11 cellular contexts compared by ENCODE assay signal in genomic region chr19:49362926-49363264, GRCh38. TPM values are rescaled to one million over a fixed set of nuclear protein-coding genes. Genes with fewer than 3 reads are reported as not detected.
DNase-seq lines count a peak whose midpoint lies in the region; ATAC-seq and TF ChIP-seq lines count a peak whose summit lies in the region.
"Had no signal": no experiment of that assay in that cellular context is flagged by ENCODE, and none has a peak within 500 bp of the region (broad histone marks: within the 10 kb centered on the region; RNA-seq: fewer than 3 reads in every experiment).

No MANE protein-coding gene starts in this region.

- H3K9me3 ChIP-seq in iPS-20b (ENCODE audit: insufficient read depth, low read depth, low read length) (no peaks in the 10 kb centered on the region), thoracic aorta (no peaks in the 10 kb centered on the region)

- H3K27ac ChIP-seq in iPS-20b (ENCODE audit: low read length) (peak overlapping the region; percentile 10), thoracic aorta (peak overlapping the region; percentile 88 to 89)
- H3K27ac ChIP-seq: VCaP had no signal

- H3K4me3 ChIP-seq in iPS-20b (ENCODE audit: low read length) (peak overlapping the region; percentile 91), thoracic aorta (peak overlapping the region; percentile 86)

- H3K9ac ChIP-seq in iPS-20b (ENCODE audit: low read depth, low read length), result peak overlapping the region; percentile 97; the same call in 1 of the 2 replicates

- no peaks in the 10 kb centered on the region for H3K27me3 ChIP-seq in iPS-20b (ENCODE audit: insufficient read depth, low read length)
- no peaks in the 10 kb centered on the region for H3K27me3 ChIP-seq in thoracic aorta (replicated peaks; ENCODE audit: insufficient read depth)

- H3K4me1 ChIP-seq in iPS-20b (ENCODE audit: insufficient read depth, low read length) (peaks cover 7% of the 10 kb centered on the region; the same call in 1 of the 2 replicates), thoracic aorta (ENCODE audit: control insufficient read depth in 1 of 2, low read depth in 2 of 2) (peaks cover 4 to 6% of the 10 kb centered on the region in 2 donors)

- DNase-seq in DMS 273 (lab: John Stamatoyannopoulos, UW; ENCODE audit: unreplicated experiment), result peak; percentile 82
- DNase-seq in DMS 273 treated with DMSO at 0.1 percent for 48 hours (lab: John Stamatoyannopoulos, UW), result no peak
- peak; percentile 24 for DNase-seq in amniotic epithelial cell (ENCODE audit: low read depth)
- DNase-seq in thoracic aorta (ENCODE audit: low spot score), result no peak
- no peak for DNase-seq in iPS-NIHi11 (ENCODE audit: low spot score)
- no peak for DNase-seq in activated CD8-positive, alpha-beta memory T cell treated with anti-CD3 and anti-CD28 coated beads, Interleukin-2, amount 50 U/mL, for 48 hours
- no peak for DNase-seq in NCI-H510A (lab: John Stamatoyannopoulos, UW)

- H3K36me3 ChIP-seq in iPS-20b (ENCODE audit: insufficient read depth, low read depth, low read length) (peaks cover 18% of the 10 kb centered on the region), thoracic aorta (peaks cover 6% of the 10 kb centered on the region)

- TF ChIP-seq CTCF in thoracic aorta (IDR thresholded peaks at IDR 0.05), result no peak

- ATAC-seq in thoracic aorta (ENCODE audit: insufficient number of reproducible peaks, low FRiP score, low read depth), result peak; percentile 14

RNA-seq across cellular contexts. Expression of gene TEAD2, which starts 0.7 kb away (rescaled TPM):
- 10 to 100 TPM; 26.4 to 41.3 TPM for total RNA-seq in thoracic aorta

RNA-seq across cellular contexts. Expression of gene DKKL1, which starts 0.8 kb away (rescaled TPM):
- total RNA-seq in thoracic aorta, result under 1 TPM in 1 of 2 donors, not detected in 1; 0.95 TPM
- total RNA-seq: temporal lobe had no signal

RNA-seq across cellular contexts. Expression of gene KASH5, which starts 25.2 kb away (rescaled TPM):
- total RNA-seq in thoracic aorta, result not detected
- total RNA-seq: A172, temporal lobe had no signal

RNA-seq across cellular contexts. Expression of gene CD37, which starts 27.7 kb away (rescaled TPM):
- total RNA-seq in thoracic aorta, result 10 to 100 TPM; 29.8 to 33.0 TPM
- total RNA-seq: A172 had no signal

RNA-seq across cellular contexts. Expression of gene SLC6A16, which starts 37.9 kb away (rescaled TPM):
- 1 to 10 TPM; 2.4 to 2.8 TPM for total RNA-seq in thoracic aorta
- total RNA-seq: A172 had no signal

Comparison
In these comparisons a context has a peak if more than half of its experiments do, and no peak if none do; other contexts are left out.
1. DNase-seq: peak in DMS 273 (single experiment) and amniotic epithelial cell (single experiment); none in DMS 273 treated with DMSO at 0.1 percent for 48 hours (single experiment), thoracic aorta (single experiment), iPS-NIHi11 (single experiment), activated CD8-positive, alpha-beta memory T cell treated with anti-CD3 and anti-CD28 coated beads, Interleukin-2, amount 50 U/mL, for 48 hours (single experiment) and NCI-H510A (single experiment).